ENCODE assay signal across 1 cellular context in the genomic region with DNA sequence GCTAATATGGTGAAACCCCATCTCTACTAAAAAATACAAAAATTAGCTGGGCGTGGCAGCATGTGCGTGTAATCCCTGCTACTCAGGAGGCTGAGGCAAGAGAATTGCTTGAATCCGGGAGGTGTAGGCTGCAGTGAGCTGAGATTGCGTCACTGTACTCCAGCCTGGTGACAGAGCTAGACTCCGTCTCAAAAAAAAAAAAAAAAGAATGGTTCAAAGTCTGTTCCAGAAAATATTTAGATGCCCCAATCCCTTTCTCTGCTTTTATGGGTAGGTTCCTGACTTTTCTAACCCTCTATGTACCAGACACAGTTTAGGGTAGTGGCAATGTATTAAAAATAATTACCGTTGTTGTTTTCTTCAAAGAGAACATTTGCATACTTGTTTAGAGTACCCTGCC.
TF ChIP-seq lines count a peak whose summit lies in the region.

No MANE protein-coding gene starts in this region.

TF ChIP-seq in HepG2, 621 proteins besides CTCF, POLR2A, EP300 and RAD21 (continued from another document):
- TF ChIP-seq, protein P1, sequence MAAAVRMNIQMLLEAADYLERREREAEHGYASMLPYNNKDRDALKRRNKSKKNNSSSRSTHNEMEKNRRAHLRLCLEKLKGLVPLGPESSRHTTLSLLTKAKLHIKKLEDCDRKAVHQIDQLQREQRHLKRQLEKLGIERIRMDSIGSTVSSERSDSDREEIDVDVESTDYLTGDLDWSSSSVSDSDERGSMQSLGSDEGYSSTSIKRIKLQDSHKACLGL (CRISPR knock-in tag; IDR thresholded peaks at IDR 0.05): no peak
- TF ChIP-seq, protein P2, sequence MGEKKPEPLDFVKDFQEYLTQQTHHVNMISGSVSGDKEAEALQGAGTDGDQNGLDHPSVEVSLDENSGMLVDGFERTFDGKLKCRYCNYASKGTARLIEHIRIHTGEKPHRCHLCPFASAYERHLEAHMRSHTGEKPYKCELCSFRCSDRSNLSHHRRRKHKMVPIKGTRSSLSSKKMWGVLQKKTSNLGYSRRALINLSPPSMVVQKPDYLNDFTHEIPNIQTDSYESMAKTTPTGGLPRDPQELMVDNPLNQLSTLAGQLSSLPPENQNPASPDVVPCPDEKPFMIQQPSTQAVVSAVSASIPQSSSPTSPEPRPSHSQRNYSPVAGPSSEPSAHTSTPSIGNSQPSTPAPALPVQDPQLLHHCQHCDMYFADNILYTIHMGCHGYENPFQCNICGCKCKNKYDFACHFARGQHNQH (CRISPR knock-in tag; IDR thresholded peaks at IDR 0.05): no peak
- TF ChIP-seq DR1 (CRISPR knock-in tag; IDR thresholded peaks at IDR 0.05) (no peak), RBFOX2 (IDR thresholded peaks at IDR 0.05; ENCODE audit: low read depth, low read length) (no peak), MED8 (CRISPR knock-in tag; IDR thresholded peaks at IDR 0.05; ENCODE audit: insufficient replicate concordance) (no peak), BHLHE40 (IDR thresholded peaks at IDR 0.05; ENCODE audit: low read length) (no peak)
TF ChIP-seq in HepG2: peak in this region for 95.
